ENCODE assay signal across 22 cellular contexts in the genomic region with DNA sequence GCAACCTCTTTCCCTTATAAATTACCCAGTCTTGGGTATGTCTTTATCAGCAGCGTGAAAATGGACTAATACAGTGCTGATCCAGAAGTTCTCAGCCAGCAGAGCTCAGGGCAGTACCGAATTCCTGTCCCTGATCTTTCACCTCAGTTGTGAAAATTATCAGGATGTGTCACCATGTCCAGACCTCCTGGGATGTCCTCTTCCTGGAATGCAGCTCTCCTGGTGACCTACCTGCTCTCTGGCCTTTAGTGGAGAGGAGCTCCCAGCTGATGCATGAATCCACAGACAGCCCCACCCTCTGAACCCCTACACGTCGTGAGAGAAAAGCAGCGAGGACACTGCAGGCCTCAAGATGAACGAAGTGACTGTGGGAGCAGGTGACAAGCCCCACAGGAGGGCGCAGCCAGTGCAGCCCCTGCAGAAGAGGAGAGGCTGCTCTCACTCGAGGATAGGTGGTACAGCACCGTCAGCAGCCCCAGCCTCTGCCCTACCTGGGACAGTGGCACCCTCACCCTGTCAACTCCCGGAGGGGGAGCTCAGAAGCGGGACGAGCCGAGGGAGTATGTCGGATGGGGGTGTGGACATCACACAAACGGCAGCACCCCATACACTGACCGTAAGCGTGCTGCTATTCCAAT.
"Had no signal": no experiment of that assay in that cellular context is flagged by ENCODE, and none has a peak within 500 bp of the region (broad histone marks: within the 10 kb centered on the region; RNA-seq: fewer than 3 reads in every experiment).

No MANE protein-coding gene starts in this region.

- H3K27ac ChIP-seq: heart right ventricle, left ventricle myocardium inferior, neutrophil, ovary, prostate gland, suprapubic skin, tibial nerve had no signal

- H3K4me3 ChIP-seq: heart right ventricle, left ventricle myocardium inferior, ovary, prostate gland, suprapubic skin, tibial nerve had no signal

- H3K4me3 Mint-ChIP-seq: activated naive CD8-positive, alpha-beta T cell treated with anti-CD3 and anti-CD28 coated beads, Interleukin-2, amount 10 ng/mL, durations not matched to agents 7 days and 5 days; mesothelial cell of epicardium; natural killer cell; WTC11 had no signal

- H3K27ac Mint-ChIP-seq: activated naive CD8-positive, alpha-beta T cell treated with anti-CD3 and anti-CD28 coated beads, Interleukin-2, amount 10 ng/mL, durations not matched to agents 7 days and 5 days; mesothelial cell of epicardium; WTC11 had no signal

- ATAC-seq: heart right ventricle, natural killer cell, WTC11 had no signal

- H3K4me1 ChIP-seq: prostate gland, suprapubic skin had no signal

- H3K4me1 Mint-ChIP-seq: mesothelial cell of epicardium had no signal

- H3K9me3 ChIP-seq: heart right ventricle, left ventricle myocardium inferior, neutrophil, ovary, prostate gland, suprapubic skin, tibial nerve had no signal

- H3K27me3 ChIP-seq: heart right ventricle, ovary, suprapubic skin, tibial nerve had no signal

- H3K36me3 ChIP-seq: ovary had no signal

- H3K27me3 Mint-ChIP-seq: activated naive CD8-positive, alpha-beta T cell treated with anti-CD3 and anti-CD28 coated beads, Interleukin-2, amount 10 ng/mL, durations not matched to agents 7 days and 5 days had no signal

- H3K9me3 Mint-ChIP-seq: activated naive CD8-positive, alpha-beta T cell treated with anti-CD3 and anti-CD28 coated beads, Interleukin-2, amount 10 ng/mL, durations not matched to agents 7 days and 5 days; mesothelial cell of epicardium; natural killer cell; WTC11 had no signal

- H3K36me3 Mint-ChIP-seq: natural killer cell had no signal

- DNase-seq: activated CD4-positive, alpha-beta T cell treated with anti-CD3 and anti-CD28 coated beads, Interleukin-2, amount 50 U/mL, for 4 hours; activated effector memory CD4-positive, alpha-beta T cell treated with anti-CD3 and anti-CD28 coated beads, Interleukin-2, amount 50 U/mL, for 16 hours; activated naive CD8-positive, alpha-beta T cell treated with anti-CD3 and anti-CD28 coated beads, Interleukin-2, amount 10 ng/mL, durations not matched to agents 7 days and 5 days; dermis blood vessel endothelial cell; effector CD8-positive, alpha-beta T cell; erythroblast; foreskin fibroblast; heart right ventricle; left ventricle myocardium inferior; natural killer cell; ovary; stimulated activated CD4-positive, alpha-beta T cell treated with anti-CD3 and anti-CD28 coated beads, Interleukin-2, amount 100 ng/mL, for 48 hours; stimulated activated CD8-positive, alpha-beta memory T cell treated with anti-CD3 and anti-CD28 coated beads, Interleukin-4, amount 100 ng/mL, for 48 hours; stimulated activated naive CD4-positive, alpha-beta T cell treated with Interleukin-2 at 50 U/mL for 16 hours; T-helper 1 cell; T1000 had no signal
